In the genomic region with DNA sequence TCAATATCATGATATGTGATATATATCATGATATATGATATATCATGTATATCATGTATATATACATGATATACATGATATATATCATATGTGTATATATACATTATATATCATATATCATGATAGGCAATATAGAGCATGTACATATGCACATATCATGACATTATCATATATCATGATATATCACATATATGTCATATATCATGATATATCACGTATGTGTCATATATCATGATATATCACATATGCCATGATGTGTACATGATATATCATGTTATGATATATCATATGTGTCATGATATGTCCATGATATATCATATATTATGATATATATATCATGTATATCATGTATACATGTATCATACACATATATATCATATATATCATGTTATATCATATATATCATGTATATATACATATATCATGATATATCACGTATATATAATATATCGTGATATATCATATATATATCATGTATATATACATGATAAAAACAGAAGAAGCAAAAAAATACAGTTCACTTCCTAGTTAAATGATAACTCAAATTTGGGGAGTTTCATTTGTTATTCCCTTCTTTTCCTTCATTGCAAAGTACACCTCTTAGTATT, we compare ENCODE assay signal across 24 cellular contexts.
"Had no signal": no experiment of that assay in that cellular context is flagged by ENCODE, and none has a peak within 500 bp of the region (broad histone marks: within the 10 kb centered on the region; RNA-seq: fewer than 3 reads in every experiment).

No MANE protein-coding gene starts in this region.

- H3K27me3 ChIP-seq: colonic mucosa, heart left ventricle, pancreas, suprapubic skin, thyroid gland had no signal

- DNase-seq: colonic mucosa; dermis blood vessel endothelial cell; endodermal cell; erythroblast; foreskin melanocyte; heart left ventricle; hippocampal formation; mammary epithelial cell; occipital lobe; pancreas; right cardiac atrium; stimulated activated CD4-positive, alpha-beta T cell treated with anti-CD3 and anti-CD28 coated beads, Interleukin-4, amount 100 ng/mL, for 1 hour; stimulated activated CD8-positive, alpha-beta memory T cell treated with anti-CD3 and anti-CD28 coated beads, Interleukin-4, amount 100 ng/mL, for 48 hours; stimulated activated naive CD8-positive, alpha-beta T cell treated with anti-CD3 and anti-CD28 coated beads, Interleukin-15, Interleukin-2, amounts not matched to agents 100 U/mL and 50 U/mL, for 24 hours; thyroid gland had no signal

- H3K27ac ChIP-seq: colonic mucosa, heart left ventricle, pancreas, suprapubic skin, thyroid gland had no signal

- H3K4me3 ChIP-seq: colonic mucosa, heart left ventricle, pancreas, suprapubic skin, thyroid gland had no signal

- H3K4me1 ChIP-seq: colonic mucosa, heart left ventricle, pancreas, suprapubic skin, thyroid gland had no signal

- H3K9me3 Mint-ChIP-seq: endodermal cell, nephron, type B pancreatic cell had no signal

- H3K36me3 Mint-ChIP-seq: mesothelial cell of epicardium; stimulated activated effector memory CD8-positive, alpha-beta T cell treated with anti-CD3 and anti-CD28 coated beads, Interleukin-12 subunit alpha, Interleukin-12 subunit beta, amount 100 ng/mL, for 72 hours; type B pancreatic cell had no signal

- ATAC-seq: heart left ventricle; left lobe of liver; pancreas; right cardiac atrium; stimulated activated effector memory CD8-positive, alpha-beta T cell treated with anti-CD3 and anti-CD28 coated beads, Interleukin-12 subunit alpha, Interleukin-12 subunit beta, amount 100 ng/mL, for 72 hours; stimulated activated naive CD8-positive, alpha-beta T cell treated with anti-CD3 and anti-CD28 coated beads, Interleukin-15, Interleukin-2, amounts not matched to agents 100 U/mL and 50 U/mL, for 24 hours had no signal

- H3K9me3 ChIP-seq: colonic mucosa, heart left ventricle, pancreas, suprapubic skin, thyroid gland had no signal

- H3K36me3 ChIP-seq: colonic mucosa, heart left ventricle, pancreas, suprapubic skin, thyroid gland had no signal

- H3K4me1 Mint-ChIP-seq: endodermal cell; nephron; stimulated activated effector memory CD8-positive, alpha-beta T cell treated with anti-CD3 and anti-CD28 coated beads, Interleukin-12 subunit alpha, Interleukin-12 subunit beta, amount 100 ng/mL, for 72 hours had no signal

- H3K27me3 Mint-ChIP-seq: progenitor cell of endocrine pancreas, type B pancreatic cell had no signal

- FAIRE-seq: endothelial cell of umbilical vein, urothelium cell line had no signal

- H3K27ac Mint-ChIP-seq: endodermal cell; mesothelial cell of epicardium; nephron; progenitor cell of endocrine pancreas; stimulated activated effector memory CD8-positive, alpha-beta T cell treated with anti-CD3 and anti-CD28 coated beads, Interleukin-12 subunit alpha, Interleukin-12 subunit beta, amount 100 ng/mL, for 72 hours; type B pancreatic cell had no signal

- H3K4me3 Mint-ChIP-seq: endodermal cell; mesothelial cell of epicardium; nephron; stimulated activated effector memory CD8-positive, alpha-beta T cell treated with anti-CD3 and anti-CD28 coated beads, Interleukin-12 subunit alpha, Interleukin-12 subunit beta, amount 100 ng/mL, for 72 hours; type B pancreatic cell had no signal
